In the genomic region with DNA sequence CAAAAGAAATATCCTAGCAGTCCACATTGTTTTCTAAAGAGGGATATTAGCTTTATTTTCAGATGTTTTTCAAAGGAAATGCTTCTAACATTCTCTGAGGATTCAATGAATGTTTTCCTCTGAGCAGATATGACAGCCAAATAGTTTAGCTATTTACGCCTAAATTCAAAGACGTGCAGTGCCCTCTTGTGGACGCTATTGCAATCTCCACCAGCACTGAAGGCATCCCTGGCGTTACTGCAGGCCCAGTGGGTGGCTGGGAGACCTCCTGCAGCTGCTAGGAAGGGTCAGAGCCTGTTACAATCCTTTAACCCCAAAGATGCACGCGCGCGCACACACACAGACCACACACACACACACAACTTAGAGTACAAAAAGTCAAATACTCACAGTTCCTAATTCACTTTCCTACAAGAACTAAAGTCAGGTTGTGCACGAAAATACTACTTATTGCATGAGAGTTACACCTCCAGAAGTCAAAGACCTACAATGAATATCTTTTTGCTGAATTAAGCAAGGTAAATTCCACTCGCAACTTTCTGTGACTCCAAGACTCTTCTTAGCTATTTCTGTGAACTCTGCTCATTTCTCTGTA, we compare ENCODE assay signal across 8 cellular contexts.
DNase-seq lines count a peak whose midpoint lies in the region; ATAC-seq, FAIRE-seq and TF ChIP-seq lines count a peak whose summit lies in the region.

No MANE protein-coding gene starts in this region.

- DNase-seq in A549 (ENCODE audit: low read depth in 1 of 2, low spot score in 1 of 2) (peak; percentile 36 to 70), M059J (ENCODE audit: low read depth) (peak; percentile 70), SJCRH30 (peak; percentile 73 to 87), astrocyte of the spinal cord (ENCODE audit: low read depth, low spot score) (peak; percentile 88), iPS DF 19.7 (ENCODE audit: low read depth, low spot score) (peak; percentile 48), smooth muscle cell of the brain vasculature (ENCODE audit: low read depth, low spot score) (peak; percentile 81)

- TF ChIP-seq RAD21 in A549 (conservative IDR thresholded peaks at IDR 0.05 in 1 of 2, IDR thresholded peaks at IDR 0.05 in 1 of 2): peak; percentile 56 to 73

- 7% methylated on average over 10 of the region's 10 CpGs for WGBS in A549 (ENCODE audit: missing lambda C conversion rate)

- ATAC-seq in A549 (peak; percentile 73 to 96; a peak in 4 of 6 replicates), GM18517 (IDR thresholded peaks at IDR 0.05; ENCODE audit: unreplicated experiment) (no peak)

- peak; percentile 52 for TF ChIP-seq CTCF in A549 (IDR thresholded peaks at IDR 0.05)
- peak; percentile 38; the same call in 1 of the 2 replicates for TF ChIP-seq CTCF in GM12874 (IDR thresholded peaks at IDR 0.05; ENCODE audit: insufficient read depth, low read depth, low read length)
- TF ChIP-seq CTCF in astrocyte of the spinal cord (IDR thresholded peaks at IDR 0.05; ENCODE audit: low read depth, low read length): peak; percentile 83

- no peaks in the 10 kb centered on the region for H3K4me1 ChIP-seq in A549
- H3K4me1 ChIP-seq in SJCRH30: no peaks in the 10 kb centered on the region

- H3K27me3 ChIP-seq in SJCRH30: no peaks in the 10 kb centered on the region

- no peak for TF ChIP-seq POLR2A in A549 (IDR thresholded peaks at IDR 0.05; ENCODE audit: low read length)

- no peak for TF ChIP-seq EP300 in A549 (IDR thresholded peaks at IDR 0.05)

- no peak overlapping the region for H3K27ac ChIP-seq in A549
- no peak overlapping the region for H3K27ac ChIP-seq in SJCRH30

- CTCF ChIA-PET in A549 (lab: Yijun Ruan, JAX): interaction anchor here (0.6 to 1.7 kb wide), 14 partner anchors 8 to 1607 kb away, joined by 3 to 8 read pairs (median 4); no protein-coding TSS in a partner anchor

- no peak overlapping the region for H3K4me2 ChIP-seq in A549

- H3K36me3 ChIP-seq in SJCRH30: no peaks in the 10 kb centered on the region

- POLR2A ChIA-PET in A549 (lab: Yijun Ruan, JAX): no interaction called here

- in situ Hi-C loops in astrocyte of the spinal cord (cut with HindIII; ENCODE audit: low sequenced_read_pairs): no loop called here

- H3K4me3 ChIP-seq in A549 (no peak overlapping the region), SJCRH30 (no peak overlapping the region), astrocyte of the spinal cord (ENCODE audit: low read depth, low read length) (no peak overlapping the region)

- H3K9me3 ChIP-seq in A549 (no peaks in the 10 kb centered on the region), SJCRH30 (replicated peaks) (no peaks in the 10 kb centered on the region)

- peak; percentile 13 for FAIRE-seq in A549 (lab: Jason Lieb, UNC)

TF ChIP-seq in A549, 52 proteins besides CTCF, POLR2A, EP300 and RAD21:
- TF ChIP-seq, protein P1, sequence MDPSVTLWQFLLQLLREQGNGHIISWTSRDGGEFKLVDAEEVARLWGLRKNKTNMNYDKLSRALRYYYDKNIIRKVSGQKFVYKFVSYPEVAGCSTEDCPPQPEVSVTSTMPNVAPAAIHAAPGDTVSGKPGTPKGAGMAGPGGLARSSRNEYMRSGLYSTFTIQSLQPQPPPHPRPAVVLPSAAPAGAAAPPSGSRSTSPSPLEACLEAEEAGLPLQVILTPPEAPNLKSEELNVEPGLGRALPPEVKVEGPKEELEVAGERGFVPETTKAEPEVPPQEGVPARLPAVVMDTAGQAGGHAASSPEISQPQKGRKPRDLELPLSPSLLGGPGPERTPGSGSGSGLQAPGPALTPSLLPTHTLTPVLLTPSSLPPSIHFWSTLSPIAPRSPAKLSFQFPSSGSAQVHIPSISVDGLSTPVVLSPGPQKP (IDR thresholded peaks at IDR 0.05; ENCODE audit: low read depth, low read length): no peak
- TF ChIP-seq, protein P2, sequence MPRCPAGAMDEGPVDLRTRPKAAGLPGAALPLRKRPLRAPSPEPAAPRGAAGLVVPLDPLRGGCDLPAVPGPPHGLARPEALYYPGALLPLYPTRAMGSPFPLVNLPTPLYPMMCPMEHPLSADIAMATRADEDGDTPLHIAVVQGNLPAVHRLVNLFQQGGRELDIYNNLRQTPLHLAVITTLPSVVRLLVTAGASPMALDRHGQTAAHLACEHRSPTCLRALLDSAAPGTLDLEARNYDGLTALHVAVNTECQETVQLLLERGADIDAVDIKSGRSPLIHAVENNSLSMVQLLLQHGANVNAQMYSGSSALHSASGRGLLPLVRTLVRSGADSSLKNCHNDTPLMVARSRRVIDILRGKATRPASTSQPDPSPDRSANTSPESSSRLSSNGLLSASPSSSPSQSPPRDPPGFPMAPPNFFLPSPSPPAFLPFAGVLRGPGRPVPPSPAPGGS (IDR thresholded peaks at IDR 0.05): no peak
- peak; percentile 53; the same call in 2 of the 3 replicates for TF ChIP-seq SMC3 (IDR thresholded peaks at IDR 0.05)
